11 cellular contexts compared by ENCODE assay signal in genomic region chr11:76824980-76825725, GRCh38. TPM values are rescaled to one million over a fixed set of nuclear protein-coding genes. Genes with fewer than 3 reads are reported as not detected.
DNase-seq lines count a peak whose midpoint lies in the region; ATAC-seq, FAIRE-seq and TF ChIP-seq lines count a peak whose summit lies in the region.
"Had no signal": no experiment of that assay in that cellular context is flagged by ENCODE, and none has a peak within 500 bp of the region (broad histone marks: within the 10 kb centered on the region; RNA-seq: fewer than 3 reads in every experiment).

No MANE protein-coding gene starts in this region.

- intact Hi-C loops in activated CD4-positive, alpha-beta T cell treated with anti-CD3 and anti-CD28 coated beads, Interleukin-2, amount 10 ng/mL, durations not matched to agents 24 days and 14 days (cut with micrococcal nuclease): no loop called here

- ATAC-seq in HG03280 (IDR thresholded peaks at IDR 0.05; ENCODE audit: unreplicated experiment): no peak
- ATAC-seq in HG02884 (IDR thresholded peaks at IDR 0.05; ENCODE audit: unreplicated experiment): no peak

- peaks cover 1% of the 10 kb centered on the region for H3K36me3 Mint-ChIP-seq in activated CD4-positive, alpha-beta T cell treated with anti-CD3 and anti-CD28 coated beads, Interleukin-2, amount 10 ng/mL, durations not matched to agents 24 days and 14 days (ENCODE audit: low read depth)

- H3K27ac Mint-ChIP-seq in activated CD4-positive, alpha-beta T cell treated with anti-CD3 and anti-CD28 coated beads, Interleukin-2, amount 10 ng/mL, durations not matched to agents 24 days and 14 days: no peak overlapping the region

- no peak overlapping the region for H3K4me3 ChIP-seq in epithelial cell of esophagus (ENCODE audit: low read length)

- H3K4me3 Mint-ChIP-seq in activated CD4-positive, alpha-beta T cell treated with anti-CD3 and anti-CD28 coated beads, Interleukin-2, amount 10 ng/mL, durations not matched to agents 24 days and 14 days: no peak overlapping the region

- H3K4me1 Mint-ChIP-seq in activated CD4-positive, alpha-beta T cell treated with anti-CD3 and anti-CD28 coated beads, Interleukin-2, amount 10 ng/mL, durations not matched to agents 24 days and 14 days: peaks cover 24% of the 10 kb centered on the region

- peaks cover 10% of the 10 kb centered on the region for H3K27me3 Mint-ChIP-seq in activated CD4-positive, alpha-beta T cell treated with anti-CD3 and anti-CD28 coated beads, Interleukin-2, amount 10 ng/mL, durations not matched to agents 24 days and 14 days

- FAIRE-seq in GM12891 (lab: Jason Lieb, UNC): no peak

- TF ChIP-seq CTCF in epithelial cell of esophagus (IDR thresholded peaks at IDR 0.05; ENCODE audit: insufficient read depth, low read depth, low read length, missing control alignments): no peak

- DNase-seq in DMS79 treated with DMSO at 0.1 percent for 48 hours (lab: John Stamatoyannopoulos, UW) (peak; percentile 60), NCI-H226 (peak; percentile 68), epithelial cell of esophagus (ENCODE audit: low read depth) (peak; percentile 98), renal cortical epithelial cell (ENCODE audit: low read depth) (peak; percentile 84), GM12891 (ENCODE audit: insufficient read length, low spot score) (no peak)
- no peak for DNase-seq in activated CD4-positive, alpha-beta T cell treated with anti-CD3 and anti-CD28 coated beads, Interleukin-2, amount 10 ng/mL, durations not matched to agents 24 days and 14 days
- DNase-seq: aorta, Kasumi-1, NCI-H510A treated with DMSO at 0.1 percent for 48 hours had no signal

- peaks cover 10% of the 10 kb centered on the region for H3K9me3 Mint-ChIP-seq in activated CD4-positive, alpha-beta T cell treated with anti-CD3 and anti-CD28 coated beads, Interleukin-2, amount 10 ng/mL, durations not matched to agents 24 days and 14 days

- TF ChIP-seq POLR2A in GM12891 (IDR thresholded peaks at IDR 0.05; ENCODE audit: low read depth, low read length): no peak

TF ChIP-seq in GM12891, 5 proteins besides CTCF, POLR2A, EP300 and RAD21:
- TF ChIP-seq TAF1 (IDR thresholded peaks at IDR 0.05; ENCODE audit: low read depth, low read length): no peak
- TF ChIP-seq POLR2AphosphoS5 (IDR thresholded peaks at IDR 0.05; ENCODE audit: low read depth, low read length): no peak
- TF ChIP-seq POU2F2 (IDR thresholded peaks at IDR 0.05; ENCODE audit: low read depth, low read length): no peak
- TF ChIP-seq PAX5 (IDR thresholded peaks at IDR 0.05; ENCODE audit: insufficient read depth, low read length, severe bottlenecking): no peak
- TF ChIP-seq SPI1 (IDR thresholded peaks at IDR 0.05; ENCODE audit: low read depth, low read length): no peak

RNA-seq across cellular contexts. Expression of gene ACER3, which starts 35.6 kb away (rescaled TPM):
- 15.1 and 19.4 TPM in 2 replicates for total RNA-seq in renal cortical epithelial cell
- total RNA-seq in activated CD4-positive, alpha-beta T cell treated with anti-CD3 and anti-CD28 coated beads, Interleukin-2, amount 10 ng/mL, durations not matched to agents 24 days and 14 days: 12.5 and 13.8 TPM in 2 replicates
- polyA plus RNA-seq in GM12891 (2012; ENCODE audit: low read depth, missing spikeins): 2.5 TPM

RNA-seq across cellular contexts. Expression of gene TSKU, which starts 42.0 kb away (rescaled TPM):
- total RNA-seq in renal cortical epithelial cell: 13.5 and 29.5 TPM in 2 replicates
- total RNA-seq in activated CD4-positive, alpha-beta T cell treated with anti-CD3 and anti-CD28 coated beads, Interleukin-2, amount 10 ng/mL, durations not matched to agents 24 days and 14 days: 3.4 and 5.2 TPM in 2 replicates
- polyA plus RNA-seq in GM12891 (2012; ENCODE audit: low read depth, missing spikeins): 0.62 TPM

Comparison
In these comparisons a context has a peak if more than half of its experiments do, and no peak if none do; other contexts are left out.
1. DNase-seq: peak in DMS79 treated with DMSO at 0.1 percent for 48 hours (single experiment), NCI-H226 (single experiment), epithelial cell of esophagus (single experiment) and renal cortical epithelial cell (single experiment); none in activated CD4-positive, alpha-beta T cell treated with anti-CD3 and anti-CD28 coated beads, Interleukin-2, amount 10 ng/mL, durations not matched to agents 24 days and 14 days (single experiment) and GM12891 (single experiment).